In the genomic region with DNA sequence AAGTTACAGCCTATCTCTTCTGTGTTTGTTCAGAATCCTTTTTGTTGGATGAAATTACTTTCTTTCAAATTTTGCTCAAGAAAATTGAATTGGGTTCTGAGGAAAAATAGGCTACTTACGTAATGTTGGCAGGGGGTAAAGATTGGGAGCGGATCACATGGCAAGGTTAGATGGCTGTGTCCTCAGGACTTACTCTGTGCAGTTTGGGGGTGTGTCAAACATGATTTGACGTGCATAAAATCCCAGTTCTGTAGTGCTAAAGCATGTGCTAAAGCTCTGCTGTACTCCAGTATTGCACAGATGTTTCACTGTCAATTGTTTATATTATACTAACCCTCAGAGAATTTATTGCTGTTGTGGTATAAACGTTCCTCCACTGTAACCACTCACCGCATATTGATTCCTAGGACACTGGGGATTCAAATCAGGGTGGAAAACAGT, we compare ENCODE assay signal across 1 cellular context.
TF ChIP-seq lines count a peak whose summit lies in the region.

No MANE protein-coding gene starts in this region.

TF ChIP-seq in GM23338, 12 proteins besides CTCF, POLR2A, EP300 and RAD21 (continued from another document):
- TF ChIP-seq, protein P1, sequence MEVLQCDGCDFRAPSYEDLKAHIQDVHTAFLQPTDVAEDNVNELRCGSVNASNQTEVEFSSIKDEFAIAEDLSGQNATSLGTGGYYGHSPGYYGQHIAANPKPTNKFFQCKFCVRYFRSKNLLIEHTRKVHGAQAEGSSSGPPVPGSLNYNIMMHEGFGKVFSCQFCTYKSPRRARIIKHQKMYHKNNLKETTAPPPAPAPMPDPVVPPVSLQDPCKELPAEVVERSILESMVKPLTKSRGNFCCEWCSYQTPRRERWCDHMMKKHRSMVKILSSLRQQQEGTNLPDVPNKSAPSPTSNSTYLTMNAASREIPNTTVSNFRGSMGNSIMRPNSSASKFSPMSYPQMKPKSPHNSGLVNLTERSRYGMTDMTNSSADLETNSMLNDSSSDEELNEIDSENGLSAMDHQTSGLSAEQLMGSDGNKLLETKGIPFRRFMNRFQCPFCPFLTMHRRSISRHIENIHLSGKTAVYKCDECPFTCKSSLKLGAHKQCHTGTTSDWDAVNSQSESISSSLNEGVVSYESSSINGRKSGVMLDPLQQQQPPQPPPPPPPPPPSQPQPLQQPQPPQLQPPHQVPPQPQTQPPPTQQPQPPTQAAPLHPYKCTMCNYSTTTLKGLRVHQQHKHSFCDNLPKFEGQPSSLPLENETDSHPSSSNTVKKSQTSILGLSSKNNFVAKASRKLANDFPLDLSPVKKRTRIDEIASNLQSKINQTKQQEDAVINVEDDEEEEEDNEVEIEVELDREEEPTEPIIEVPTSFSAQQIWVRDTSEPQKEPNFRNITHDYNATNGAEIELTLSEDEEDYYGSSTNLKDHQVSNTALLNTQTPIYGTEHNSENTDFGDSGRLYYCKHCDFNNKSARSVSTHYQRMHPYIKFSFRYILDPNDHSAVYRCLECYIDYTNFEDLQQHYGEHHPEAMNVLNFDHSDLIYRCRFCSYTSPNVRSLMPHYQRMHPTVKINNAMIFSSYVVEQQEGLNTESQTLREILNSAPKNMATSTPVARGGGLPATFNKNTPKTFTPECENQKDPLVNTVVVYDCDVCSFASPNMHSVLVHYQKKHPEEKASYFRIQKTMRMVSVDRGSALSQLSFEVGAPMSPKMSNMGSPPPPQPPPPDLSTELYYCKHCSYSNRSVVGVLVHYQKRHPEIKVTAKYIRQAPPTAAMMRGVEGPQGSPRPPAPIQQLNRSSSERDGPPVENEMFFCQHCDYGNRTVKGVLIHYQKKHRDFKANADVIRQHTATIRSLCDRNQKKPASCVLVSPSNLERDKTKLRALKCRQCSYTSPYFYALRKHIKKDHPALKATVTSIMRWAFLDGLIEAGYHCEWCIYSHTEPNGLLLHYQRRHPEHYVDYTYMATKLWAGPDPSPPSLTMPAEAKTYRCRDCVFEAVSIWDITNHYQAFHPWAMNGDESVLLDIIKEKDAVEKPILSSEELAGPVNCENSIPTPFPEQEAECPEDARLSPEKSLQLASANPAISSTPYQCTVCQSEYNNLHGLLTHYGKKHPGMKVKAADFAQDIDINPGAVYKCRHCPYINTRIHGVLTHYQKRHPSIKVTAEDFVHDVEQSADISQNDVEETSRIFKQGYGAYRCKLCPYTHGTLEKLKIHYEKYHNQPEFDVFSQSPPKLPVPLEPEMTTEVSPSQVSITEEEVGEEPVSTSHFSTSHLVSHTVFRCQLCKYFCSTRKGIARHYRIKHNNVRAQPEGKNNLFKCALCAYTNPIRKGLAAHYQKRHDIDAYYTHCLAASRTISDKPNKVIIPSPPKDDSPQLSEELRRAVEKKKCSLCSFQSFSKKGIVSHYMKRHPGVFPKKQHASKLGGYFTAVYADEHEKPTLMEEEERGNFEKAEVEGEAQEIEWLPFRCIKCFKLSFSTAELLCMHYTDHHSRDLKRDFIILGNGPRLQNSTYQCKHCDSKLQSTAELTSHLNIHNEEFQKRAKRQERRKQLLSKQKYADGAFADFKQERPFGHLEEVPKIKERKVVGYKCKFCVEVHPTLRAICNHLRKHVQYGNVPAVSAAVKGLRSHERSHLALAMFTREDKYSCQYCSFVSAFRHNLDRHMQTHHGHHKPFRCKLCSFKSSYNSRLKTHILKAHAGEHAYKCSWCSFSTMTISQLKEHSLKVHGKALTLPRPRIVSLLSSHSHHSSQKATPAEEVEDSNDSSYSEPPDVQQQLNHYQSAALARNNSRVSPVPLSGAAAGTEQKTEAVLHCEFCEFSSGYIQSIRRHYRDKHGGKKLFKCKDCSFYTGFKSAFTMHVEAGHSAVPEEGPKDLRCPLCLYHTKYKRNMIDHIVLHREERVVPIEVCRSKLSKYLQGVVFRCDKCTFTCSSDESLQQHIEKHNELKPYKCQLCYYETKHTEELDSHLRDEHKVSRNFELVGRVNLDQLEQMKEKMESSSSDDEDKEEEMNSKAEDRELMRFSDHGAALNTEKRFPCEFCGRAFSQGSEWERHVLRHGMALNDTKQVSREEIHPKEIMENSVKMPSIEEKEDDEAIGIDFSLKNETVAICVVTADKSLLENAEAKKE (CRISPR knock-in tag; IDR thresholded peaks at IDR 0.05): no peak
- TF ChIP-seq ZNF114 (CRISPR knock-in tag; IDR thresholded peaks at IDR 0.05): no peak
- no peak for TF ChIP-seq NANOG (IDR thresholded peaks at IDR 0.05; ENCODE audit: borderline replicate concordance)
- TF ChIP-seq REST (IDR thresholded peaks at IDR 0.05; ENCODE audit: unreplicated experiment): no peak
- no peak for TF ChIP-seq CREB1 (CRISPR knock-in tag; IDR thresholded peaks at IDR 0.05; ENCODE audit: low read depth)
- no peak for TF ChIP-seq STAT1 (IDR thresholded peaks at IDR 0.05; ENCODE audit: unreplicated experiment)
- no peak for TF ChIP-seq EZH2 (IDR thresholded peaks at IDR 0.05; ENCODE audit: low read depth, unreplicated experiment)
- no peak for TF ChIP-seq ZNF331 (CRISPR knock-in tag; IDR thresholded peaks at IDR 0.05; ENCODE audit: low read depth)
- TF ChIP-seq, protein P2, sequence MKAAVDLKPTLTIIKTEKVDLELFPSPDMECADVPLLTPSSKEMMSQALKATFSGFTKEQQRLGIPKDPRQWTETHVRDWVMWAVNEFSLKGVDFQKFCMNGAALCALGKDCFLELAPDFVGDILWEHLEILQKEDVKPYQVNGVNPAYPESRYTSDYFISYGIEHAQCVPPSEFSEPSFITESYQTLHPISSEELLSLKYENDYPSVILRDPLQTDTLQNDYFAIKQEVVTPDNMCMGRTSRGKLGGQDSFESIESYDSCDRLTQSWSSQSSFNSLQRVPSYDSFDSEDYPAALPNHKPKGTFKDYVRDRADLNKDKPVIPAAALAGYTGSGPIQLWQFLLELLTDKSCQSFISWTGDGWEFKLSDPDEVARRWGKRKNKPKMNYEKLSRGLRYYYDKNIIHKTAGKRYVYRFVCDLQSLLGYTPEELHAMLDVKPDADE (IDR thresholded peaks at IDR 0.05): no peak
- TF ChIP-seq EZH2phosphoT487 (IDR thresholded peaks at IDR 0.05; ENCODE audit: unreplicated experiment): no peak
